In the genomic region with DNA sequence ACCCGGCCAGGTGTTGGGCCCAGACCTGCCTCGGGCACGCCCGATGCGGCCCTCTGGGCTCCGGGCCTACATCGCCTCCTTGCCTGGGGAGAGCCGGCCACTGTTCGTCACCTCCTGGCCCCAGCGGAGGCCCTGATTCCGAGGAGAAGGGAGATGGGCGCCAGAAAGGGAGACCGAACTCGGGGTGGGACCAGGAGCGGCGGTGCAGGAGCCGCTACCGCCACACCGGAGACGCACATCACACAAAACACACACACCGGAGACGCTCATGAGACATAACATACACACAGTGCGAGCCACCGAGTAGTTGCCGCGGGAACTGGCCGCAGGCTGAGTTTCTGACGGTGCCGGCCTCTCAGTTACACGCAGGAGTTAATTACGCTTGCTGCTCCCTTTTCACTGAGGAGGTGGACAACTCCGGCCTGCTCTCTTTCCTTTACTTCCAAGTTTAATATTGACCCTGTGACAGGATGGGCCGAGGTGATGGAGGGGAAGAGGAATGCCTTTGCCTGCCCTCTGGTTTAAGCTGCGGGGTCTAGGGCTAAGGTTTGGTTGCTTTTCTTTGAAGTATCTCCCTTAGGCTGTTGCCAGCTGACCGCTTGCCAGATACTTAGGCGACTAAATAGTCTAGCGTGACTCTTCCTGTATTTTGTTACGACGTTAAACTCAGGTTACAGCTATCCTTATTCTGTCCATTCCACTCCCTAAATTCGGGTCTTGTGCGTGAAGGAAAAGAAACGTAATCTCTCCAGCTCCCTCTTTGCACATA, we compare ENCODE assay signal across 8 cellular contexts. TPM values are rescaled to one million over a fixed set of nuclear protein-coding genes. Genes with fewer than 3 reads are reported as not detected.
DNase-seq lines count a peak whose midpoint lies in the region; ATAC-seq lines count a peak whose summit lies in the region.

No MANE protein-coding gene starts in this region.

- ATAC-seq in GM19452 (IDR thresholded peaks at IDR 0.05; ENCODE audit: unreplicated experiment) = peak; percentile 49
- ATAC-seq in HG03460 (IDR thresholded peaks at IDR 0.05; ENCODE audit: unreplicated experiment) = peak; percentile 46

- peak; percentile 58 for DNase-seq in DMS79 treated with DMSO at 0.1 percent for 48 hours (lab: John Stamatoyannopoulos, UW)
- DNase-seq in NOMO-1 treated with DMSO at 0.1 percent for 48 hours (lab: John Stamatoyannopoulos, UW; ENCODE audit: unreplicated experiment) = peak; percentile 40
- DNase-seq in anterior cingulate cortex (lab: John Stamatoyannopoulos, UW) = peak in 36 of 58 donors; percentile 13 to 78 (median 50)
- peak; percentile 13 to 26 for DNase-seq in hippocampal formation (lab: John Stamatoyannopoulos, UW)
- DNase-seq in renal cortical epithelial cell (ENCODE audit: low read depth) = peak; percentile 39
- no peak for DNase-seq in stimulated activated naive CD4-positive, alpha-beta T cell treated with Interleukin-2 at 50 U/mL for 16 hours (lab: John Stamatoyannopoulos, UW)

RNA-seq across cellular contexts. Expression of a gene that starts 0.6 kb away (rescaled TPM):
- 88.9 and 148 TPM in 2 replicates for total RNA-seq in renal cortical epithelial cell

RNA-seq across cellular contexts. Expression of a gene that starts 12.9 kb away (rescaled TPM):
- 39.6 and 61.0 TPM in 2 replicates for total RNA-seq in renal cortical epithelial cell
